ENCODE assay signal across 1 cellular context in genomic region chr7:106056513-106057203, GRCh38.
TF ChIP-seq lines count a peak whose summit lies in the region.

No MANE protein-coding gene starts in this region.

TF ChIP-seq in GM12878, 131 proteins besides CTCF, POLR2A, EP300 and RAD21 (continued from another document):
- TF ChIP-seq BCLAF1 (IDR thresholded peaks at IDR 0.05) (no peak), SMAD5 (IDR thresholded peaks at IDR 0.05; ENCODE audit: low read depth) (no peak), POLR2AphosphoS2 (IDR thresholded peaks at IDR 0.05; ENCODE audit: low read depth, low read length) (no peak), JUND (IDR thresholded peaks at IDR 0.05; ENCODE audit: low read depth, low read length) (peak; percentile 36; the same call in 1 of the 2 replicates), MYC (IDR thresholded peaks at IDR 0.05; ENCODE audit: insufficient read depth, insufficient read length, insufficient replicate concordance, low read length, severe bottlenecking) (no peak), BACH1 (IDR thresholded peaks at IDR 0.05; ENCODE audit: borderline replicate concordance) (no peak), MLLT1 (IDR thresholded peaks at IDR 0.05) (0 out of 2 replicates have a peak, but pooled peaks have one; percentile 23), ZNF207 (IDR thresholded peaks at IDR 0.05; ENCODE audit: borderline replicate concordance) (no peak), NBN (IDR thresholded peaks at IDR 0.05) (0 out of 2 replicates have a peak, but pooled peaks have one; percentile 15), ZBTB4 (CRISPR knock-in tag; IDR thresholded peaks at IDR 0.05) (no peak), YBX1 (IDR thresholded peaks at IDR 0.05) (no peak), IKZF1 (conservative IDR thresholded peaks at IDR 0.05) (0 out of 2 replicates have a peak, but pooled peaks have one; percentile 29), CBX3 (IDR thresholded peaks at IDR 0.05; ENCODE audit: borderline replicate concordance, low read depth) (no peak), HCFC1 (IDR thresholded peaks at IDR 0.05; ENCODE audit: low read length) (0 out of 2 replicates have a peak, but pooled peaks have one; percentile 1), FOS (IDR thresholded peaks at IDR 0.05; ENCODE audit: borderline replicate concordance, extremely low read depth, insufficient read length) (no peak), HDAC2 (IDR thresholded peaks at IDR 0.05) (no peak), HSF1 (IDR thresholded peaks at IDR 0.05; ENCODE audit: low read depth, low read length) (no peak), CBX5 (IDR thresholded peaks at IDR 0.05; ENCODE audit: low read depth) (no peak), PRDM15 (CRISPR knock-in tag; IDR thresholded peaks at IDR 0.05) (no peak), ESRRA (IDR thresholded peaks at IDR 0.05; ENCODE audit: low read length) (no peak), FOXK2 (IDR thresholded peaks at IDR 0.05) (no peak), SREBF2 (IDR thresholded peaks at IDR 0.05; ENCODE audit: low read length) (no peak), ZNF622 (IDR thresholded peaks at IDR 0.05) (no peak), E4F1 (IDR thresholded peaks at IDR 0.05; ENCODE audit: borderline replicate concordance, partially characterized antibody) (no peak), SRF (IDR thresholded peaks at IDR 0.05; ENCODE audit: low read depth in 2 of 2, low read length in 2 of 2) (no peak), RFX5 (IDR thresholded peaks at IDR 0.05; ENCODE audit: low read depth, low read length) (no peak), IRF5 (IDR thresholded peaks at IDR 0.05; ENCODE audit: borderline replicate concordance) (no peak), SMARCA5 (IDR thresholded peaks at IDR 0.05) (peak; percentile 47), JUNB (IDR thresholded peaks at IDR 0.05) (peak; percentile 67), ZBTB33 (IDR thresholded peaks at IDR 0.05) (no peak), TAF1 (IDR thresholded peaks at IDR 0.05; ENCODE audit: borderline replicate concordance, low read depth, low read length) (no peak), CBFB (IDR thresholded peaks at IDR 0.05; ENCODE audit: low read depth) (peak; percentile 25; the same call in 1 of the 2 replicates), KAT2A (conservative IDR thresholded peaks at IDR 0.05; ENCODE audit: control insufficient read depth, low read depth, low read length) (no peak)
